In genomic region chr19:15247107-15248014, GRCh38 we compare ENCODE assay signal across 13 cellular contexts. TPM values are rescaled to one million over a fixed set of nuclear protein-coding genes. Genes with fewer than 3 reads are reported as not detected.
DNase-seq lines count a peak whose midpoint lies in the region; ATAC-seq, FAIRE-seq and TF ChIP-seq lines count a peak whose summit lies in the region.
"Had no signal": no experiment of that assay in that cellular context is flagged by ENCODE, and none has a peak within 500 bp of the region (broad histone marks: within the 10 kb centered on the region; RNA-seq: fewer than 3 reads in every experiment).

No MANE protein-coding gene starts in this region.

- H3K4me2 ChIP-seq in BLaER1 (peak overlapping the region; percentile 96), K562 (ENCODE audit: insufficient read depth, low read length) (no peak overlapping the region), skeletal muscle satellite cell (ENCODE audit: low read length) (no peak overlapping the region)

- H2AFZ ChIP-seq in K562 (ENCODE audit: low read depth, low read length): no peak overlapping the region

- H3K79me2 ChIP-seq in K562 (ENCODE audit: control insufficient read depth, insufficient read depth, low read length): peaks cover 9% of the 10 kb centered on the region; the same call in 2 of the 3 replicates

- H3K4me1 ChIP-seq in BLaER1 (peaks cover 86% of the 10 kb centered on the region), K562 (replicated peaks in 1 of 2; ENCODE audit: control insufficient read depth in 2 of 2, insufficient read depth in 2 of 2, low read length in 2 of 2) (peaks cover 0 to 5% of the 10 kb centered on the region in 2 experiments; a peak in 1 of 5 replicates), skeletal muscle satellite cell (ENCODE audit: control insufficient read depth, insufficient read depth, low read length) (peaks cover 53% of the 10 kb centered on the region)

- H3K27ac ChIP-seq in BLaER1: peak overlapping the region; percentile 80
- no peak overlapping the region for H3K27ac ChIP-seq in K562 (ENCODE audit: extremely low read depth, low read depth, low read length)
- H3K27ac ChIP-seq: SK-N-MC had no signal

- no peak for TF ChIP-seq RAD21 in K562 (CRISPR knock-in tag; conservative IDR thresholded peaks at IDR 0.05 in 1 of 2, IDR thresholded peaks at IDR 0.05 in 1 of 2)

- POLR2A ChIA-PET in K562 (lab: Yijun Ruan, JAX): no interaction called here

- H3K4me3 ChIP-seq in BLaER1 (peak overlapping the region; percentile 32), K562 (no peak overlapping the region), skeletal muscle satellite cell (ENCODE audit: low read length) (no peak overlapping the region)
- H3K4me3 ChIP-seq: SK-N-MC had no signal

- intact Hi-C loops in K562 (cut with micrococcal nuclease): no loop called here

- TF ChIP-seq POLR2A in K562 (conservative IDR thresholded peaks at IDR 0.05): no peak

- CTCF ChIA-PET in K562 (lab: Yijun Ruan, JAX; ENCODE audit: low intra/inter-chr PET ratio): no interaction called here

- ATAC-seq in K562: no peak
- ATAC-seq in left lobe of liver: peak; percentile 71

- H4K20me1 ChIP-seq in BLaER1 (peaks cover 89% of the 10 kb centered on the region), K562 (replicated peaks; ENCODE audit: control insufficient read depth, insufficient read depth, low read length) (peaks cover 16% of the 10 kb centered on the region)

- 91% methylated on average over 20 of the region's 20 CpGs for WGBS in K562 (ENCODE audit: insufficient coverage, low coverage, missing lambda C conversion rate)

- peaks cover 83% of the 10 kb centered on the region for H3K36me3 ChIP-seq in BLaER1
- peaks cover 92% of the 10 kb centered on the region; the same call in 2 of the 3 replicates for H3K36me3 ChIP-seq in K562 (ENCODE audit: control insufficient read depth, insufficient read depth, low read length)
- peaks cover 57% of the 10 kb centered on the region for H3K36me3 ChIP-seq in skeletal muscle satellite cell (ENCODE audit: insufficient read depth, low read length)

- peak overlapping the region; percentile 75 for H3K9ac ChIP-seq in BLaER1
- H3K9ac ChIP-seq in K562 (ENCODE audit: insufficient read depth in 1 of 2, low read depth in 2 of 2, low read length in 2 of 2): no peak overlapping the region
- H3K9ac ChIP-seq in skeletal muscle satellite cell (ENCODE audit: low read depth, low read length): peak overlapping the region; percentile 93

- H3K9me1 ChIP-seq in K562 (ENCODE audit: control insufficient read depth, insufficient read depth, low read length): peaks cover 5% of the 10 kb centered on the region

- in situ Hi-C loops in K562 (cut with MboI): no loop called here

- no peak for DNase-seq in K562 (ENCODE audit: extremely low read depth in 1 of 4, low spot score in 3 of 4)
- DNase-seq in left lobe of liver (ENCODE audit: low spot score): peak; percentile 63
- no peak for DNase-seq in NCI-H226
- no peak for DNase-seq in Kasumi-1 (lab: John Stamatoyannopoulos, UW)
- DNase-seq in NCI-H2081 (lab: John Stamatoyannopoulos, UW): no peak
- DNase-seq in activated CD4-positive, CD25-positive, alpha-beta regulatory T cell treated with anti-CD3 and anti-CD28 coated beads, Interleukin-2, amount 50 U/mL, for 72 hours: no peak
- DNase-seq: activated CD4-positive, alpha-beta T cell treated with anti-CD3 and anti-CD28 coated beads for 48 hours; activated gamma-delta T cell; NCI-H1105 treated with DMSO at 0.1 percent for 48 hours; NCI-H82 had no signal

- TF ChIP-seq CTCF in K562 (IDR thresholded peaks at IDR 0.05 in 2 of 3, conservative IDR thresholded peaks at IDR 0.05 in 1 of 3; ENCODE audit: insufficient read depth in 2 of 3, low read depth in 1 of 3, low read length in 3 of 3): no peak

- H3K27me3 ChIP-seq in BLaER1: no peaks in the 10 kb centered on the region
- no peaks in the 10 kb centered on the region for H3K27me3 ChIP-seq in K562 (ENCODE audit: control insufficient read depth in 2 of 2, insufficient read depth in 2 of 2, low read length in 2 of 2)
- H3K27me3 ChIP-seq in skeletal muscle satellite cell (ENCODE audit: control insufficient read depth, insufficient read depth, low read length): no peaks in the 10 kb centered on the region

- TF ChIP-seq EP300 in K562 (IDR thresholded peaks at IDR 0.05; ENCODE audit: low read length): no peak

- BruUV-seq in K562 (replicated peaks; lab: Mats Ljungman, UMichigan): no TSS peak

- H3K9me3 ChIP-seq in BLaER1 (no peaks in the 10 kb centered on the region), K562 (replicated peaks; ENCODE audit: control insufficient read depth, insufficient read depth, low read depth, low read length) (no peaks in the 10 kb centered on the region), skeletal muscle satellite cell (replicated peaks; ENCODE audit: low read length) (no peaks in the 10 kb centered on the region)

- no peak for FAIRE-seq in K562 (lab: Jason Lieb, UNC)

TF ChIP-seq in K562, 482 proteins besides CTCF, POLR2A, EP300 and RAD21:
- TF ChIP-seq SRSF1 (IDR thresholded peaks at IDR 0.05; ENCODE audit: low read depth, low read length): no peak
- 0 out of 2 replicates have a peak, but pooled peaks have one; percentile 18 for TF ChIP-seq POLR2G (IDR thresholded peaks at IDR 0.05; ENCODE audit: low read depth, low read length)
- peak; percentile 74 for TF ChIP-seq RBM22 (IDR thresholded peaks at IDR 0.05; ENCODE audit: low read depth, low read length, poor library complexity, severe bottlenecking)

RNA-seq across cellular contexts. Expression of gene EPHX3, which starts 15.1 kb away (rescaled TPM):
- 0.39 and 1.6 TPM in 2 replicates for total RNA-seq in K562 (2011; cell fraction: chromatin; rRNA removed; ENCODE audit: low replicate concordance)
- 0.79 and 0.83 TPM in 2 replicates for total RNA-seq in K562 (2011; cell fraction: nucleolus; rRNA removed)
- total RNA-seq in K562 (2011; cell fraction: nucleoplasm; rRNA removed): 0.69 and 0.88 TPM in 2 replicates
- total RNA-seq in K562 (2014; rRNA removed): not detected in 2 replicates
- total RNA-seq in K562 (2014; rRNA removed; fragmentation: Illumina TruSeq; extraction: Trizol): not detected in 2 replicates
- total RNA-seq in K562 (2015; rRNA removed; fragmentation: Illumina TruSeq; extraction: Trizol): not detected in 2 replicates
- total RNA-seq in K562 (2021): 0.20 TPM in 1 of 2 replicates, not detected in the other
- 0.07 TPM in 1 of 2 replicates, not detected in the other for polyA plus RNA-seq in K562 (2011; rRNA removed)
- 0.06 and 0.12 TPM in 2 replicates for polyA plus RNA-seq in K562 (2011; cell fraction: cytosol; rRNA removed)
- 0.21 and 0.50 TPM in 2 replicates for polyA plus RNA-seq in K562 (2011; cell fraction: nucleus; rRNA removed)
- not detected in 2 replicates for polyA plus RNA-seq in K562 (2012)
- polyA plus RNA-seq in K562 (2014; fragmentation: Illumina TruSeq; extraction: Trizol): not detected in 2 replicates
- not detected for polyA plus RNA-seq in K562 (2014; fragmentation: Nextera tagmentation; extraction: Ambion mirVana)
- not detected in 2 replicates for polyA plus RNA-seq in K562 (2014; rRNA removed)
- polyA minus RNA-seq in K562 (2011; rRNA and poly(A)+ RNA removed): not detected in 2 replicates
- polyA minus RNA-seq in K562 (2011; cell fraction: cytosol; rRNA and poly(A)+ RNA removed): not detected in 2 replicates
- not detected in 2 replicates for polyA minus RNA-seq in K562 (2011; cell fraction: nucleus; rRNA and poly(A)+ RNA removed)
- 0.15 TPM for total RNA-seq in left lobe of liver
- total RNA-seq in skeletal muscle satellite cell (2012; rRNA removed): under 0.01 TPM in 1 of 2 replicates, not detected in the other

RNA-seq across cellular contexts. Expression of gene NOTCH3, which starts 46.6 kb away (rescaled TPM):
- 4.3 and 8.9 TPM in 2 replicates for total RNA-seq in K562 (2011; cell fraction: chromatin; rRNA removed; ENCODE audit: low replicate concordance)
- 6.2 and 8.7 TPM in 2 replicates for total RNA-seq in K562 (2011; cell fraction: nucleolus; rRNA removed)
- 4.3 and 5.2 TPM in 2 replicates for total RNA-seq in K562 (2011; cell fraction: nucleoplasm; rRNA removed)
- total RNA-seq in K562 (2014; rRNA removed): 0.45 and 1.1 TPM in 2 replicates
- 0.11 and 0.13 TPM in 2 replicates for total RNA-seq in K562 (2014; rRNA removed; fragmentation: Illumina TruSeq; extraction: Trizol)
- total RNA-seq in K562 (2015; rRNA removed; fragmentation: Illumina TruSeq; extraction: Trizol): 0.18 and 0.30 TPM in 2 replicates
- 0.34 and 1.2 TPM in 2 replicates for total RNA-seq in K562 (2021)
- polyA plus RNA-seq in K562 (2011; rRNA removed): 0.22 and 0.28 TPM in 2 replicates
- 0.09 and 0.24 TPM in 2 replicates for polyA plus RNA-seq in K562 (2011; cell fraction: cytosol; rRNA removed)
- 0.90 and 2.0 TPM in 2 replicates for polyA plus RNA-seq in K562 (2011; cell fraction: nucleus; rRNA removed)
- polyA plus RNA-seq in K562 (2012): 0.51 and 0.65 TPM in 2 replicates
- 0.08 and 0.12 TPM in 2 replicates for polyA plus RNA-seq in K562 (2014; fragmentation: Illumina TruSeq; extraction: Trizol)
- under 1 TPM; under 0.01 to 0.01 TPM for polyA plus RNA-seq in K562 (2014; fragmentation: Nextera tagmentation; extraction: Ambion mirVana)
- 0.15 and 0.16 TPM in 2 replicates for polyA plus RNA-seq in K562 (2014; rRNA removed)
- polyA minus RNA-seq in K562 (2011; rRNA and poly(A)+ RNA removed): 0.84 TPM in 1 of 2 replicates, not detected in the other
- polyA minus RNA-seq in K562 (2011; cell fraction: cytosol; rRNA and poly(A)+ RNA removed): 0.95 TPM in 1 of 2 replicates, not detected in the other
- 1.9 and 2.6 TPM in 2 replicates for polyA minus RNA-seq in K562 (2011; cell fraction: nucleus; rRNA and poly(A)+ RNA removed)
- 4.6 TPM for total RNA-seq in left lobe of liver
- 40.3 and 65.3 TPM in 2 replicates for total RNA-seq in skeletal muscle satellite cell (2012; rRNA removed)

Comparison
In these comparisons a context has a peak if more than half of its experiments do, and no peak if none do; other contexts are left out.
1. H3K9ac ChIP-seq: peak in BLaER1 (single experiment) and skeletal muscle satellite cell (single experiment); none in K562 (0 of 2).